In the genomic region with DNA sequence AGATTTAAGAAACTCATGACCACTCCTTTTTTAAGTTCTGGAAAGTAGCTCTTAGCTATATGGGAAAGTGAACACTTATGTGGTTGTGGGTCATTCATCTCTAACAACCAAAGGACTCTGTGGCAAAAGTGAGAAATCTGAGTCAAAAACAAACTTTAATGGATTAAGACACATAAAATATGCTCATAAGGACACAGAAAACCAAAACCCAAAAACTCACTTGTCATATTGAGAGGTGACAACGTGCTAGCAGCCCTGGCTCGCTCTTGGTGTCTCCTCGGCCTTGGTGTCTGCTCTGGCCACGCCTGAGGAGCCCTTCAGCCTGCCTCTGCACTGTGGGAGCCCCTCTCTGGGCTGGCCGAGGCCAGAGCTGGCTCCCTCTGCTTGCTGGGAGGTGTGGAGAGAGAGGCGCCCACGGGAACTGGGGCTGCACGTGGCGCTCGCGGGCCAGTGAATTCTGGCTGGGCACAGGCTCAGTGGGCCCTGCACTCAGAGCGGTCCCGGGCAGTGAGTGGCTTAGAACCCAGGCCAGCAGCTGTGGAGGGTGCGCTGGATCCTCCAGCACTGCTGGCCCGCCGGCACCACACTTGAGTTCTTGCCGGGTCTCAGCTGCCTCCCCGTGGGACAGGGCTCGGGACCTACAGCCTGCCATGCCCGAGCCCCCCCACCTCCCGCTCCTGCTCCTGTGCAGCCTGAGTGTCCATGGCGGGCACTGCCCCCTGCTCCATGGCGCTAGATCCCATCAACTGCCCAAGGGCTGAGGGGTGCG, we compare ENCODE assay signal across 17 cellular contexts.
"Had no signal": no experiment of that assay in that cellular context is flagged by ENCODE, and none has a peak within 500 bp of the region (broad histone marks: within the 10 kb centered on the region; RNA-seq: fewer than 3 reads in every experiment).

No MANE protein-coding gene starts in this region.

- H3K36me3 ChIP-seq: ascending aorta, cardiac muscle cell, sigmoid colon had no signal

- H3K4me3 Mint-ChIP-seq: activated B cell treated with CpG ODN at 0.5 μM for 24 hours; activated CD4-positive, alpha-beta T cell treated with anti-CD3 and anti-CD28 coated beads, Interleukin-2, amount 10 ng/mL, durations not matched to agents 7 days and 5 days; naive thymus-derived CD8-positive, alpha-beta T cell; stimulated activated naive CD8-positive, alpha-beta T cell treated with anti-CD3 and anti-CD28 coated beads, Interleukin-15, Interleukin-2, amounts not matched to agents 100 ng/mL and 50 ng/mL, for 24 hours; T-helper 17 cell had no signal

- DNase-seq: activated B cell treated with CpG ODN at 0.5 μM for 24 hours; activated CD4-positive, alpha-beta T cell treated with anti-CD3 and anti-CD28 coated beads, Interleukin-2, amount 10 ng/mL, durations not matched to agents 7 days and 5 days; activated effector memory CD4-positive, alpha-beta T cell treated with Interleukin-2 at 50 U/mL for 16 hours; activated T-cell treated with anti-CD3 and anti-CD28 coated beads for 4 hours; left colon; mucosa of descending colon; occipital lobe; psoas muscle; sigmoid colon; stimulated activated CD4-positive, alpha-beta T cell treated with anti-CD3 and anti-CD28 coated beads, Interleukin-2, amount 100 ng/mL, for 24 hours; T-helper 17 cell; testis had no signal

- H3K27me3 ChIP-seq: ascending aorta, cardiac muscle cell, sigmoid colon, testis had no signal

- H3K4me1 ChIP-seq: ascending aorta, psoas muscle, sigmoid colon, testis had no signal

- ATAC-seq: esophagus mucosa; left colon; mucosa of descending colon; naive thymus-derived CD8-positive, alpha-beta T cell; psoas muscle; T-helper 17 cell had no signal

- H3K9me3 Mint-ChIP-seq: stimulated activated naive CD8-positive, alpha-beta T cell treated with anti-CD3 and anti-CD28 coated beads, Interleukin-15, Interleukin-2, amounts not matched to agents 100 ng/mL and 50 ng/mL, for 24 hours had no signal

- H3K4me3 ChIP-seq: ascending aorta, cardiac muscle cell, mucosa of descending colon, psoas muscle, sigmoid colon, testis had no signal

- H3K9me3 ChIP-seq: ascending aorta, mucosa of descending colon, psoas muscle, sigmoid colon, testis had no signal

- H3K27ac ChIP-seq: ascending aorta, cardiac muscle cell, psoas muscle, sigmoid colon, testis had no signal

- H3K36me3 Mint-ChIP-seq: naive thymus-derived CD8-positive, alpha-beta T cell had no signal

- H3K27me3 Mint-ChIP-seq: activated B cell treated with CpG ODN at 0.5 μM for 24 hours; stimulated activated naive CD8-positive, alpha-beta T cell treated with anti-CD3 and anti-CD28 coated beads, Interleukin-15, Interleukin-2, amounts not matched to agents 100 ng/mL and 50 ng/mL, for 24 hours had no signal

- H3K27ac Mint-ChIP-seq: activated B cell treated with CpG ODN at 0.5 μM for 24 hours; activated CD4-positive, alpha-beta T cell treated with anti-CD3 and anti-CD28 coated beads, Interleukin-2, amount 10 ng/mL, durations not matched to agents 7 days and 5 days; naive thymus-derived CD8-positive, alpha-beta T cell; stimulated activated naive CD8-positive, alpha-beta T cell treated with anti-CD3 and anti-CD28 coated beads, Interleukin-15, Interleukin-2, amounts not matched to agents 100 ng/mL and 50 ng/mL, for 24 hours; T-helper 17 cell had no signal

- H3K4me1 Mint-ChIP-seq: activated CD4-positive, alpha-beta T cell treated with anti-CD3 and anti-CD28 coated beads, Interleukin-2, amount 10 ng/mL, durations not matched to agents 7 days and 5 days had no signal
